In the genomic region with DNA sequence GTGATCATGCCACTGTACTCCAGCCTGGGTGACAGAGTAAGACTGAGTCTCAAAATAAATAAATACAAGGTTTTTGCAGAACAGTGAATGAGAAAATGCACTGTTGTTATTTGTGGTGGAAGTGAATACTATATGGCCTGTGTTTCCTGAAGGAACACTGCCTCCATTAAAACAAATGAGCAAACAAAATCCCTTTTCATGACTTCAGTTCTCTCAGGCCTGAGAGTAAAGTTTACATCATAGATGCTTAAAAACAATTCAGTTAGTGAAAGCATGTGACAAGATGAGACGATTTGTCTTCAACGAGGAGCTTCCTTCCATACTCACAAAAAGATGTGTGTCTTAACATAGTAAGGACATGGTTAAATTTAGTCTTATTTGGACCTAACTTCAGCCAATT, we compare ENCODE assay signal across 1 cellular context.
TF ChIP-seq lines count a peak whose summit lies in the region.

No MANE protein-coding gene starts in this region.

TF ChIP-seq in GM23338, 12 proteins besides CTCF, POLR2A, EP300 and RAD21:
- TF ChIP-seq POLR2AphosphoS5 (IDR thresholded peaks at IDR 0.05; ENCODE audit: low read depth) (no peak), STAT1 (IDR thresholded peaks at IDR 0.05; ENCODE audit: unreplicated experiment) (no peak), JUNB (IDR thresholded peaks at IDR 0.05; ENCODE audit: unreplicated experiment) (no peak), ZNF462 (CRISPR knock-in tag; IDR thresholded peaks at IDR 0.05) (no peak), REST (IDR thresholded peaks at IDR 0.05; ENCODE audit: unreplicated experiment) (no peak), EZH2phosphoT487 (IDR thresholded peaks at IDR 0.05; ENCODE audit: unreplicated experiment) (no peak), CREB1 (CRISPR knock-in tag; IDR thresholded peaks at IDR 0.05; ENCODE audit: low read depth) (no peak), EZH2 (IDR thresholded peaks at IDR 0.05; ENCODE audit: low read depth, unreplicated experiment) (no peak), ZNF114 (CRISPR knock-in tag; IDR thresholded peaks at IDR 0.05) (no peak), ZNF331 (CRISPR knock-in tag; IDR thresholded peaks at IDR 0.05; ENCODE audit: low read depth) (no peak), NANOG (IDR thresholded peaks at IDR 0.05; ENCODE audit: borderline replicate concordance) (no peak)
- TF ChIP-seq, protein P1, sequence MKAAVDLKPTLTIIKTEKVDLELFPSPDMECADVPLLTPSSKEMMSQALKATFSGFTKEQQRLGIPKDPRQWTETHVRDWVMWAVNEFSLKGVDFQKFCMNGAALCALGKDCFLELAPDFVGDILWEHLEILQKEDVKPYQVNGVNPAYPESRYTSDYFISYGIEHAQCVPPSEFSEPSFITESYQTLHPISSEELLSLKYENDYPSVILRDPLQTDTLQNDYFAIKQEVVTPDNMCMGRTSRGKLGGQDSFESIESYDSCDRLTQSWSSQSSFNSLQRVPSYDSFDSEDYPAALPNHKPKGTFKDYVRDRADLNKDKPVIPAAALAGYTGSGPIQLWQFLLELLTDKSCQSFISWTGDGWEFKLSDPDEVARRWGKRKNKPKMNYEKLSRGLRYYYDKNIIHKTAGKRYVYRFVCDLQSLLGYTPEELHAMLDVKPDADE (IDR thresholded peaks at IDR 0.05), result no peak
TF ChIP-seq in GM23338: peak in this region for 0.
